12 cellular contexts compared by ENCODE assay signal in genomic region chr20:49984426-49985153, GRCh38. TPM values are rescaled to one million over a fixed set of nuclear protein-coding genes. Genes with fewer than 3 reads are reported as not detected.
A peak's percentile ranks its signal among the peaks of the same experiment; 100 is the strongest.
DNase-seq lines count a peak whose midpoint lies in the region; ATAC-seq, FAIRE-seq and TF ChIP-seq lines count a peak whose summit lies in the region.
"Had no signal": no experiment of that assay in that cellular context is flagged by ENCODE, and none has a peak within 500 bp of the region (broad histone marks: within the 10 kb centered on the region; RNA-seq: fewer than 3 reads in every experiment).

No MANE protein-coding gene starts in this region.

- DNase-seq in H7 (peak; percentile 71), ascending aorta (ENCODE audit: low spot score in 2 of 2) (no peak), kidney (no peak), stomach (no peak), DMS79 (lab: John Stamatoyannopoulos, UW) (no peak)
- DNase-seq: activated T-cell treated with anti-CD3 and anti-CD28 coated beads, Interleukin-2, amount 50 U/mL, for 1 hour; KG1; NCI-H524 treated with DMSO at 0.1 percent for 48 hours; stimulated activated CD4-positive, alpha-beta T cell treated with anti-CD3 and anti-CD28 coated beads, Interleukin-2, amount 100 ng/mL, for 24 hours had no signal

- H3K36me3 ChIP-seq in H7 (replicated peaks; ENCODE audit: control insufficient read depth, insufficient read depth, low read length), result peaks cover 3% of the 10 kb centered on the region
- peaks cover 0 to 3% of the 10 kb centered on the region in 2 donors for H3K36me3 ChIP-seq in ascending aorta
- H3K36me3 ChIP-seq in kidney (ENCODE audit: control insufficient read depth in 1 of 2, insufficient read depth in 2 of 2, low read length in 2 of 2), result no peaks in the 10 kb centered on the region
- peaks cover 0 to 9% (median 0%) of the 10 kb centered on the region in 4 donors for H3K36me3 ChIP-seq in stomach

- H3K4me3 ChIP-seq in H7 (ENCODE audit: insufficient read depth, low read depth, low read length), result no peak overlapping the region; the same call in 1 of the 2 replicates
- H3K4me3 ChIP-seq in ascending aorta, result peak overlapping the region; percentile 66 to 80
- H3K4me3 ChIP-seq in kidney (ENCODE audit: low read length in 2 of 2), result peak overlapping the region; percentile 18 to 63
- H3K4me3 ChIP-seq in stomach, result peak overlapping the region; percentile 45 to 59 (median 50)

- peaks cover 19 to 41% of the 10 kb centered on the region in 2 donors for H3K4me1 ChIP-seq in ascending aorta
- H3K4me1 ChIP-seq in kidney (ENCODE audit: control insufficient read depth in 1 of 2, insufficient read depth in 1 of 2, low read depth in 1 of 2, low read length in 2 of 2), result peaks cover 0 to 7% of the 10 kb centered on the region in 2 donors
- H3K4me1 ChIP-seq in stomach, result peaks cover 39 to 77% (median 55%) of the 10 kb centered on the region in 4 donors

- TF ChIP-seq EP300 in stomach (IDR thresholded peaks at IDR 0.05), result no peak

- peak overlapping the region in 1 of 2 donors; percentile 43 for H3K9ac ChIP-seq in kidney (ENCODE audit: low read length in 2 of 2)

- intact Hi-C loops in ascending aorta (cut with DNase I) (loop anchor here (5.0 kb wide), 1 partner anchor 183 kb away; no protein-coding TSS in a partner anchor), kidney (cut with DNase I) (loop anchor here (5.0 kb wide), 1 partner anchor 83 kb away; no protein-coding TSS in a partner anchor), stomach (cut with DNase I; ENCODE audit: low total_unique reads) (loop anchor here (5.0 to 10.0 kb wide), 2 partner anchors 83 to 190 kb away; no protein-coding TSS in a partner anchor)

- H3K27ac ChIP-seq in ascending aorta, result peak overlapping the region; percentile 69 to 71
- no peak overlapping the region for H3K27ac ChIP-seq in kidney (ENCODE audit: low read depth in 2 of 2, low read length in 2 of 2)
- peak overlapping the region in 4 of 5 donors; percentile 68 to 83 (median 76) for H3K27ac ChIP-seq in stomach

- H3K27me3 ChIP-seq in H7 (ENCODE audit: control insufficient read depth, insufficient read depth, low read length) (peaks cover 16% of the 10 kb centered on the region), ascending aorta (no peaks in the 10 kb centered on the region), stomach (peaks cover 0 to 12% (median 0%) of the 10 kb centered on the region in 3 donors)

- no peak for FAIRE-seq in kidney (lab: Jason Lieb, UNC)

- ATAC-seq in HG02981 (IDR thresholded peaks at IDR 0.05; ENCODE audit: unreplicated experiment) (no peak), HG03095 (IDR thresholded peaks at IDR 0.05; ENCODE audit: unreplicated experiment) (no peak), GM18909 (IDR thresholded peaks at IDR 0.05; ENCODE audit: poor library complexity, unreplicated experiment) (no peak)

- H3K9me3 ChIP-seq in ascending aorta (no peaks in the 10 kb centered on the region), kidney (ENCODE audit: control insufficient read depth in 1 of 2, low read length in 2 of 2) (no peaks in the 10 kb centered on the region), stomach (no peaks in the 10 kb centered on the region)

- no peak for TF ChIP-seq POLR2A in stomach (IDR thresholded peaks at IDR 0.05)

- WGBS in stomach, 5 donors, result 70 to 80% (median 74%) methylated on average over 13 of the region's 13 CpGs

- no peak for TF ChIP-seq CTCF in ascending aorta (IDR thresholded peaks at IDR 0.05)
- TF ChIP-seq CTCF in kidney (IDR thresholded peaks at IDR 0.05; ENCODE audit: borderline replicate concordance, extremely low read depth, insufficient read depth), result no peak
- no peak for TF ChIP-seq CTCF in stomach (IDR thresholded peaks at IDR 0.05)

RNA-seq across cellular contexts. Expression of gene SNAI1, which starts 1.8 kb away (rescaled TPM):
- 9.4 and 13.3 TPM in 2 replicates for total RNA-seq in H7 (2014; rRNA removed; shearing (Covaris generic))
- total RNA-seq in ascending aorta, result 64.4 TPM
- total RNA-seq in kidney, result 3.7 TPM
- 4.5 TPM for polyA plus RNA-seq in kidney (ENCODE audit: insufficient read depth, low read depth, low replicate concordance)
- 1 to 10 TPM in 2 of 5 donors, under 1 TPM in 1, not detected in 2; 0.37 to 7.1 (median 3.2) TPM for total RNA-seq in stomach
- polyA plus RNA-seq in stomach, result 1 to 10 TPM in 2 of 3 donors, under 1 TPM in 1; 0.61 to 3.5 (median 2.2) TPM

RNA-seq across cellular contexts. Expression of gene RNF114, which starts 48.4 kb away (rescaled TPM):
- total RNA-seq in H7 (2014; rRNA removed; shearing (Covaris generic)), result 75.7 and 76.4 TPM in 2 replicates
- total RNA-seq in ascending aorta, result 77.0 TPM
- 89.2 TPM for total RNA-seq in kidney
- polyA plus RNA-seq in kidney (ENCODE audit: insufficient read depth, low read depth, low replicate concordance), result 70.7 TPM
- 100 to 1,000 TPM in 3 of 5 donors, 10 to 100 TPM in 2; 29.5 to 317 (median 138) TPM for total RNA-seq in stomach
- 10 to 100 TPM; 32.8 to 57.0 (median 41.7) TPM for polyA plus RNA-seq in stomach

Comparison
In these comparisons a context has a peak if more than half of its experiments do, and no peak if none do; other contexts are left out.
1. H3K27ac ChIP-seq: peak in ascending aorta (2 of 2) and stomach (4 of 5); none in kidney (0 of 2).